8 cellular contexts compared by ENCODE assay signal in genomic region chr6:39228111-39228971, GRCh38.
DNase-seq lines count a peak whose midpoint lies in the region; ATAC-seq lines count a peak whose summit lies in the region.

No MANE protein-coding gene starts in this region.

- peak overlapping the region; percentile 66; the same call in 1 of the 2 replicates for H3K4me3 ChIP-seq in GM08714 (ENCODE audit: low read length)
- H3K4me3 ChIP-seq in iPS-11a (ENCODE audit: low read depth, low read length), result peak overlapping the region; percentile 60

- ATAC-seq in HG03139 (IDR thresholded peaks at IDR 0.05; ENCODE audit: unreplicated experiment), result no peak

- DNase-seq in activated CD4-positive, alpha-beta T cell treated with anti-CD3 and anti-CD28 coated beads, Interleukin-2, amount 50 U/mL, for 48 hours, result peak; percentile 63 to 71
- peak; percentile 63 to 66 for DNase-seq in stimulated activated CD4-positive, alpha-beta T cell treated with anti-CD3 and anti-CD28 coated beads, Interleukin-2, amount 100 ng/mL, for 24 hours
- DNase-seq in germinal center (ENCODE audit: low spot score) (no peak), NCI-H1694 treated with DMSO at 0.1 percent for 48 hours (lab: John Stamatoyannopoulos, UW) (no peak), Ammon's horn (ENCODE audit: low spot score) (no peak)

Comparison
In these comparisons a context has a peak if more than half of its experiments do, and no peak if none do; other contexts are left out.
1. DNase-seq: peak in activated CD4-positive, alpha-beta T cell treated with anti-CD3 and anti-CD28 coated beads, Interleukin-2, amount 50 U/mL, for 48 hours (2 of 2) and stimulated activated CD4-positive, alpha-beta T cell treated with anti-CD3 and anti-CD28 coated beads, Interleukin-2, amount 100 ng/mL, for 24 hours (2 of 2); none in germinal center (single experiment), NCI-H1694 treated with DMSO at 0.1 percent for 48 hours (single experiment) and Ammon's horn (single experiment).